Comparison of ENCODE assay signal across 8 cellular contexts in genomic region chr4:1631136-1631535, GRCh38.
"Had no signal": no experiment of that assay in that cellular context is flagged by ENCODE, and none has a peak within 500 bp of the region (broad histone marks: within the 10 kb centered on the region; RNA-seq: fewer than 3 reads in every experiment).

No MANE protein-coding gene starts in this region.

- DNase-seq: GDM1, GF-D8 had no signal

- H3K4me3 ChIP-seq: GM12878 had no signal

- ATAC-seq: GM12878 had no signal

- FAIRE-seq: G401.6, GM12878, GM12891, GM12892, GM18507, GM19239 had no signal
